ENCODE assay signal across 2 cellular contexts in genomic region chr7:149053885-149054284, GRCh38.
A peak's percentile ranks its signal among the peaks of the same experiment; 100 is the strongest.
TF ChIP-seq lines count a peak whose summit lies in the region.

No MANE protein-coding gene starts in this region.

TF ChIP-seq in IMR-90, 13 proteins besides CTCF, POLR2A, EP300 and RAD21:
- TF ChIP-seq NFE2L2 (IDR thresholded peaks at IDR 0.05; ENCODE audit: low read depth, low read length): no peak
- TF ChIP-seq RCOR1 (IDR thresholded peaks at IDR 0.05; ENCODE audit: insufficient replicate concordance, low read length): no peak
- TF ChIP-seq ELK1 (IDR thresholded peaks at IDR 0.05; ENCODE audit: borderline replicate concordance, low read depth, low read length): no peak
- TF ChIP-seq CHD1 (IDR thresholded peaks at IDR 0.05; ENCODE audit: low read depth, low read length): no peak
- TF ChIP-seq MXI1 (IDR thresholded peaks at IDR 0.05; ENCODE audit: borderline replicate concordance, low read depth, low read length): no peak
- no peak for TF ChIP-seq USF2 (IDR thresholded peaks at IDR 0.05; ENCODE audit: low read depth, low read length)
- no peak for TF ChIP-seq MAFK (IDR thresholded peaks at IDR 0.05; ENCODE audit: low read depth, low read length)

TF ChIP-seq in K562, 482 proteins besides CTCF, POLR2A, EP300 and RAD21:
- TF ChIP-seq CAMTA2 (CRISPR knock-in tag; conservative IDR thresholded peaks at IDR 0.05) (no peak), MAX (CRISPR knock-in tag; IDR thresholded peaks at IDR 0.05) (0 out of 2 replicates have a peak, but pooled peaks have one; percentile 12), ARID4B (CRISPR knock-in tag; IDR thresholded peaks at IDR 0.05) (peak; percentile 58; the same call in 1 of the 2 replicates), USF1 (CRISPR knock-in tag; IDR thresholded peaks at IDR 0.05) (peak; percentile 8; the same call in 1 of the 2 replicates)
TF ChIP-seq in K562: peak in this region for 3.
